In genomic region chr7:54336800-54337199, GRCh38 we compare ENCODE assay signal across 20 cellular contexts.
DNase-seq lines count a peak whose midpoint lies in the region; ATAC-seq and TF ChIP-seq lines count a peak whose summit lies in the region.
"Had no signal": no experiment of that assay in that cellular context is flagged by ENCODE, and none has a peak within 500 bp of the region (broad histone marks: within the 10 kb centered on the region; RNA-seq: fewer than 3 reads in every experiment).

No MANE protein-coding gene starts in this region.

- H3K36me3 ChIP-seq in smooth muscle cell (ENCODE audit: low read depth) (no peaks in the 10 kb centered on the region), testis (ENCODE audit: low read depth, missing control alignments) (no peaks in the 10 kb centered on the region)
- H3K36me3 ChIP-seq: BE2C had no signal

- H3K4me2 ChIP-seq in smooth muscle cell, result peak overlapping the region; percentile 70

- no peaks in the 10 kb centered on the region for H3K79me2 ChIP-seq in smooth muscle cell (ENCODE audit: low read depth)

- no peak overlapping the region for H3K4me3 ChIP-seq in smooth muscle cell
- H3K4me3 ChIP-seq in testis, result no peak overlapping the region
- H3K4me3 ChIP-seq in coronary artery, result no peak overlapping the region

- intact Hi-C loops in testis (cut with DNase I; ENCODE audit: low total_unique reads), result no loop called here

- no peak overlapping the region for H3K4me3 Mint-ChIP-seq in glutamatergic neuron (ENCODE audit: unreplicated experiment)
- H3K4me3 Mint-ChIP-seq: CD4-positive, CD25-positive, alpha-beta regulatory T cell; CD8-positive, alpha-beta memory T cell; H9 had no signal

- no peaks in the 10 kb centered on the region for H4K20me1 ChIP-seq in smooth muscle cell (ENCODE audit: low read depth)

- ATAC-seq in HG02610 (IDR thresholded peaks at IDR 0.05; ENCODE audit: unreplicated experiment), result peak; percentile 63

- H3K4me1 Mint-ChIP-seq in glutamatergic neuron (ENCODE audit: low read depth, unreplicated experiment), result peaks cover 24% of the 10 kb centered on the region
- H3K4me1 Mint-ChIP-seq: CD4-positive, CD25-positive, alpha-beta regulatory T cell; CD8-positive, alpha-beta memory T cell had no signal

- peak overlapping the region; percentile 30 for H2AFZ ChIP-seq in smooth muscle cell (ENCODE audit: low read depth)

- DNase-seq in RPMI7951 (ENCODE audit: low read depth), result peak; percentile 61
- DNase-seq in glutamatergic neuron, result no peak
- DNase-seq in smooth muscle cell (lab: John Stamatoyannopoulos, UW; ENCODE audit: unreplicated experiment), result no peak
- DNase-seq in activated naive CD4-positive, alpha-beta T cell (lab: John Stamatoyannopoulos, UW), result no peak
- DNase-seq in NCI-H226, result no peak
- DNase-seq in testis, result no peak
- DNase-seq in coronary artery (ENCODE audit: low spot score), result no peak
- DNase-seq: ACHN; BE2C; C1 segment of cervical spinal cord; CD4-positive, CD25-positive, alpha-beta regulatory T cell; CD8-positive, alpha-beta memory T cell; COR-L47; DMS153; DMS79; GDM1; GOT3; H9; KG1 had no signal

- no peaks in the 10 kb centered on the region for H3K27me3 Mint-ChIP-seq in glutamatergic neuron (ENCODE audit: unreplicated experiment)
- H3K27me3 Mint-ChIP-seq: CD4-positive, CD25-positive, alpha-beta regulatory T cell; CD8-positive, alpha-beta memory T cell had no signal

- TF ChIP-seq CTCF in glutamatergic neuron (IDR thresholded peaks at IDR 0.05; ENCODE audit: partially characterized antibody, unreplicated experiment), result no peak
- TF ChIP-seq CTCF in smooth muscle cell (IDR thresholded peaks at IDR 0.05; ENCODE audit: borderline replicate concordance, insufficient read depth, poor library complexity, severe bottlenecking), result no peak
- no peak for TF ChIP-seq CTCF in testis (IDR thresholded peaks at IDR 0.05)
- TF ChIP-seq CTCF in coronary artery (IDR thresholded peaks at IDR 0.05), result no peak

- H3K36me3 Mint-ChIP-seq in glutamatergic neuron (ENCODE audit: unreplicated experiment), result no peaks in the 10 kb centered on the region
- H3K36me3 Mint-ChIP-seq: CD4-positive, CD25-positive, alpha-beta regulatory T cell; CD8-positive, alpha-beta memory T cell had no signal

- no peaks in the 10 kb centered on the region for H3K27me3 ChIP-seq in smooth muscle cell (ENCODE audit: low read depth)
- H3K27me3 ChIP-seq in testis, result no peaks in the 10 kb centered on the region
- H3K27me3 ChIP-seq: BE2C had no signal

- no peaks in the 10 kb centered on the region for H3F3A ChIP-seq in smooth muscle cell (ENCODE audit: low read depth)

- TF ChIP-seq POLR2A in testis (IDR thresholded peaks at IDR 0.05), result no peak

- H3K27ac Mint-ChIP-seq in glutamatergic neuron (ENCODE audit: unreplicated experiment), result peak overlapping the region; percentile 89
- H3K27ac Mint-ChIP-seq: CD4-positive, CD25-positive, alpha-beta regulatory T cell; CD8-positive, alpha-beta memory T cell; H9 had no signal

- 40% methylated on average over 2 of the region's 2 CpGs for WGBS in smooth muscle cell (ENCODE audit: low lambda C conversion rate)
- 68 to 75% methylated on average over 2 of the region's 2 CpGs for WGBS in testis, 2 donors

- peaks cover 5% of the 10 kb centered on the region for H3K9me3 Mint-ChIP-seq in glutamatergic neuron (ENCODE audit: unreplicated experiment)
- H3K9me3 Mint-ChIP-seq: H9 had no signal

- H3K9ac ChIP-seq in smooth muscle cell (ENCODE audit: low read depth), result no peak overlapping the region

- H3K4me1 ChIP-seq in smooth muscle cell (ENCODE audit: low read depth), result peaks cover 11% of the 10 kb centered on the region
- no peaks in the 10 kb centered on the region for H3K4me1 ChIP-seq in testis

- H3K27ac ChIP-seq in smooth muscle cell (ENCODE audit: low read depth) (peak overlapping the region; percentile 4), testis (no peak overlapping the region), coronary artery (no peak overlapping the region)

- no peaks in the 10 kb centered on the region for H3K9me3 ChIP-seq in smooth muscle cell (replicated peaks; ENCODE audit: low read depth)
- no peaks in the 10 kb centered on the region for H3K9me3 ChIP-seq in testis
- H3K9me3 ChIP-seq: BE2C had no signal
